Comparison of ENCODE assay signal across 7 cellular contexts in the genomic region with DNA sequence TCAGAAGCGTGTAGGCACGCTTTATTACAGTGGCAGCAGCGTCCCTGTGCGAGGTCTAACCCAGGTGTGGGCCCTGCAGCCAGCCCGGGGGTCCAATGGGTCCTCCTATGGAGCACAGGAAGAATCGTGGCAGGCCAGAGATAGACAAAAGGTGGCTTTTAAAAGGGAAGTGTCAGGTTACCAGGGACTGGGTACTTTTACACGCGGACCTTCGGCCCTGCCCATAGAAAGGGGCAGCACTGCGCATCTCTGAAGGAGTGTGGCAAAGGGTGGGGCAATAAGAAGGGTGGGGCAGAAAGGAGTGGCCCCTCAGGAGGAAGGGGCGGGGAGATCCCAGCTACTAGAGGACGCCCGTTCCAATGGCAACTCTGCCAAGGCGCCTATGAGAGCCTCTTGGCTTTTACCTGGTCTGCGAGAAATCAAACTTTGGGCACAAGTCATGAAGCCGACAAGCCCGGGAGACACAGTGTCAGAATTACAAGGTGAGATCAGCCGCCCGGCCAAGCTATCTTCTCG.
DNase-seq lines count a peak whose midpoint lies in the region; ATAC-seq, FAIRE-seq and TF ChIP-seq lines count a peak whose summit lies in the region.

No MANE protein-coding gene starts in this region.

- H3K27ac ChIP-seq in GM12878 (ENCODE audit: control insufficient read depth, insufficient read depth) (peak overlapping the region; percentile 83), iPS-18a (ENCODE audit: low read length) (peak overlapping the region; percentile 71)

- no peak for TF ChIP-seq RAD21 in GM12878 (IDR thresholded peaks at IDR 0.05; ENCODE audit: insufficient read depth, low read depth, low read length)

- no peak for TF ChIP-seq CTCF in GM12878 (IDR thresholded peaks at IDR 0.05 in 2 of 3, conservative IDR thresholded peaks at IDR 0.05 in 1 of 3; ENCODE audit: control insufficient read depth in 2 of 3, extremely low read depth in 1 of 3, insufficient read depth in 1 of 3, low read depth in 3 of 3, low read length in 3 of 3)

- in situ Hi-C loops in GM12878 (cut with MboI), result loop anchor here (25.0 kb wide), 1 partner anchor 1419 kb away; a partner anchor contains a TSS

- H2AFZ ChIP-seq in GM12878 (ENCODE audit: control insufficient read depth, low read depth, low read length), result peak overlapping the region; percentile 96

- H3K9ac ChIP-seq in GM12878 (ENCODE audit: control insufficient read depth, insufficient read depth, low read length) (peak overlapping the region; percentile 75), iPS-18a (ENCODE audit: low read length) (peak overlapping the region; percentile 92)

- WGBS in GM12878 (ENCODE audit: insufficient coverage, insufficient replicate concordance, low lambda C conversion rate, missing lambda C conversion rate), result under 1% methylated on average over 20 of the region's 20 CpGs

- H3K9me3 ChIP-seq in GM12878 (replicated peaks; ENCODE audit: control insufficient read depth, insufficient read depth, low read length), result no peaks in the 10 kb centered on the region; the same call in 2 of the 3 replicates
- no peaks in the 10 kb centered on the region for H3K9me3 ChIP-seq in iPS-18a (ENCODE audit: control insufficient read depth, low read depth, low read length)

- no TSS peak for BruUV-seq in GM12878 (replicated peaks; lab: Mats Ljungman, UMichigan)

- peaks cover 9% of the 10 kb centered on the region for H3K4me1 ChIP-seq in GM12878 (ENCODE audit: control insufficient read depth, insufficient read depth, low read length)
- H3K4me1 ChIP-seq in iPS-18a (ENCODE audit: control insufficient read depth, low read depth, low read length), result peaks cover 5% of the 10 kb centered on the region

- RAD21 ChIA-PET in GM12878 (lab: Charles Lee; ENCODE audit: unreplicated experiment), result interaction anchor here (0.6 kb wide), 2 partner anchors 219 to 950 kb away, joined by 3 to 4 read pairs; no protein-coding TSS in a partner anchor

- CTCF ChIA-PET in GM12878 (lab: Yijun Ruan, JAX), result interaction anchor here (0.6 to 0.7 kb wide), 2 partner anchors 16 to 540 kb away, joined by 3 read pairs; no protein-coding TSS in a partner anchor

- peaks cover 2 to 3% of the 10 kb centered on the region in 2 experiments; a peak in 2 of 4 replicates for H3K36me3 ChIP-seq in GM12878 (ENCODE audit: control insufficient read depth in 2 of 2, insufficient read depth in 2 of 2, low read length in 1 of 2)
- no peaks in the 10 kb centered on the region for H3K36me3 ChIP-seq in iPS-18a (ENCODE audit: control insufficient read depth, low read depth, low read length)

- no peaks in the 10 kb centered on the region for H3K27me3 ChIP-seq in GM12878 (replicated peaks in 1 of 2; ENCODE audit: control insufficient read depth in 2 of 2, insufficient read depth in 2 of 2, low read length in 1 of 2)
- H3K27me3 ChIP-seq in iPS-18a (ENCODE audit: control insufficient read depth, insufficient read depth, low read length), result no peaks in the 10 kb centered on the region

- intact Hi-C loops in GM12878 (cut with micrococcal nuclease; ENCODE audit: unreplicated experiment), result loop anchor here (10.0 kb wide), 1 partner anchor 1422 kb away; a partner anchor contains a TSS

- SMC1A ChIA-PET in GM12878 (lab: Charles Lee; ENCODE audit: uncharacterized antibody, unreplicated experiment), result interaction anchor here (1.6 kb wide), 1 partner anchor 10 kb away, joined by 5 read pairs; no protein-coding TSS in a partner anchor

- TF ChIP-seq EP300 in GM12878 (IDR thresholded peaks at IDR 0.05; ENCODE audit: borderline replicate concordance in 1 of 2, control insufficient read depth in 1 of 2, low read depth in 2 of 2, low read length in 2 of 2), result no peak

- H3K4me2 ChIP-seq in GM12878 (ENCODE audit: control insufficient read depth, insufficient read depth), result peak overlapping the region; percentile 59

- TF ChIP-seq POLR2A in GM12878 (IDR thresholded peaks at IDR 0.05; ENCODE audit: low read depth, low read length), result no peak

- no peaks in the 10 kb centered on the region for H4K20me1 ChIP-seq in GM12878 (ENCODE audit: control insufficient read depth, insufficient read depth)

- peak; percentile 76 for FAIRE-seq in GM12878 (lab: Jason Lieb, UNC)

- peak; percentile 38 for ATAC-seq in GM18499 (IDR thresholded peaks at IDR 0.05; ENCODE audit: insufficient read depth, unreplicated experiment)
- peak; percentile 76 for ATAC-seq in HG02798 (IDR thresholded peaks at IDR 0.05; ENCODE audit: poor library complexity, unreplicated experiment)
- peak; percentile 92 for ATAC-seq in GM12878

- DNase-seq in NCI-H128 (lab: John Stamatoyannopoulos, UW; ENCODE audit: unreplicated experiment) (peak; percentile 64), T follicular helper cell (ENCODE audit: low read depth) (peak; percentile 44), GM12878 (ENCODE audit: low read depth, low spot score) (peak; percentile 61)
- peak; percentile 65 for DNase-seq in stimulated activated CD4-positive, alpha-beta T cell treated with anti-CD3 and anti-CD28 coated beads, Interleukin-12 subunit alpha, Interleukin-12 subunit beta, amount 100 ng/mL, for 4 hours

- POLR2A ChIA-PET in GM12878 (lab: Charles Lee), result no interaction called here

- peak overlapping the region; percentile 85 for H3K4me3 ChIP-seq in GM12878
- peak overlapping the region; percentile 99 for H3K4me3 ChIP-seq in iPS-18a (ENCODE audit: low read length)

- H3K79me2 ChIP-seq in GM12878 (ENCODE audit: control insufficient read depth, insufficient read depth, low read length), result peaks cover 23% of the 10 kb centered on the region

TF ChIP-seq in GM12878, 131 proteins besides CTCF, POLR2A, EP300 and RAD21:
- TF ChIP-seq CREM (IDR thresholded peaks at IDR 0.05; ENCODE audit: low read depth) (no peak), PML (IDR thresholded peaks at IDR 0.05; ENCODE audit: low read length) (no peak), SMAD1 (IDR thresholded peaks at IDR 0.05; ENCODE audit: low read depth, partially characterized antibody) (no peak), MXI1 (IDR thresholded peaks at IDR 0.05; ENCODE audit: low read depth, low read length) (peak; percentile 44; the same call in 1 of the 2 replicates), EGR1 (IDR thresholded peaks at IDR 0.05; ENCODE audit: borderline replicate concordance in 1 of 2, low read depth in 2 of 2, low read length in 2 of 2) (no peak), ESRRA (IDR thresholded peaks at IDR 0.05; ENCODE audit: low read length) (no peak), HDAC6 (IDR thresholded peaks at IDR 0.05; ENCODE audit: unreplicated experiment) (no peak), BCL11A (IDR thresholded peaks at IDR 0.05; ENCODE audit: low read depth, low read length) (no peak), SPI1 (IDR thresholded peaks at IDR 0.05; ENCODE audit: borderline replicate concordance, insufficient read depth, low read depth, low read length) (peak; percentile 2; the same call in 1 of the 2 replicates), CBX5 (IDR thresholded peaks at IDR 0.05; ENCODE audit: low read depth) (0 out of 2 replicates have a peak, but pooled peaks have one; percentile 47)

Comparison
In these comparisons a context has a peak if more than half of its experiments do, and no peak if none do; other contexts are left out.
1. Peak in every context shown above with its lines: DNase-seq, ATAC-seq, H3K4me3 ChIP-seq and H3K27ac ChIP-seq.
2. ATAC-seq: peak in every context shown above with its lines; median percentile 92 in GM12878; 76 in HG02798; 38 in GM18499.